In the genomic region with DNA sequence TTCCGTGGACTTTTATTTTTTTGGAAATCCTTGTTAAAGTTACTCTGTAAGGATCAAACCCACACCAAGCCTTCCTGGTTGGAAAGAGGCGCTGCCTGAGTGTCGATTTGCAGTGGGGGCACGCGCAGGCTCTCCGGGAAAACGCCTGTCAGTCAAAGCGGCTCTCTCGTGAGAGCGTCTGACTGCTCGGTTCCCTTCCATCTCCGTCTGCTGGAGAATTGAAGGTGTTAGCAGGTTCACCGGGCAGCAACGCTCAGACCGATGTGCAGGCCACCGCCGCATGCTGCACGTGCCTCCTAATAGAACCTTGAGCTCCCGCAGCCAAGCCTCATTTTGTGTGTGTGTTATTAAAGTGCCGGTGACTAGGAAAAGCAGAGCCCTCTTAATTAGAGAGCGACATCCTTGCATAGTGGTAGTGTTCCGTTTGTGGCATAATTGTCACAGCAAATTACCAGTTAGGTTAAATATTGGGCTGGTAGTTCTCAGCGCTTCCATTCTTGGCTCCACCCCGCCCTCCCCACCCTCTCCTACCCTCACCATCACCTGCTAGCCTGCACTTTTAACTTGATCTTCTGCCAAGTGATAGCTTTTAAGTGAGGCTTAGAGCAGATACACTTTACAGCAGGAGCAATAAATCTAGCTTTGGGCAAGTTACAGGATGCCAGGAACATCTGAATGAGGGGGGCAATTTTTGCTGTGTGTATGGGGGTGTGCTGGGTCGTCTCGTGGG, we compare ENCODE assay signal across 14 cellular contexts.
DNase-seq lines count a peak whose midpoint lies in the region; ATAC-seq and TF ChIP-seq lines count a peak whose summit lies in the region.
"Had no signal": no experiment of that assay in that cellular context is flagged by ENCODE, and none has a peak within 500 bp of the region (broad histone marks: within the 10 kb centered on the region; RNA-seq: fewer than 3 reads in every experiment).

No MANE protein-coding gene starts in this region.

- peak overlapping the region; percentile 91 for H3K4me2 ChIP-seq in neural progenitor cell

- H3K4me1 Mint-ChIP-seq in neural progenitor cell, result peaks cover 58% of the 10 kb centered on the region

- H3K79me2 ChIP-seq in neural progenitor cell (ENCODE audit: low read depth), result no peaks in the 10 kb centered on the region

- DNase-seq in HEK293T (ENCODE audit: extremely low spot score) (no peak), NCI-H2196 (lab: John Stamatoyannopoulos, UW; ENCODE audit: unreplicated experiment) (peak; percentile 21), astrocyte of the hippocampus (ENCODE audit: low read depth, low spot score) (peak; percentile 51), neural progenitor cell (ENCODE audit: low spot score) (peak; percentile 73), vagina (ENCODE audit: extremely low spot score in 2 of 2) (no peak)
- DNase-seq in activated CD4-positive, alpha-beta T cell treated with anti-CD3 and anti-CD28 coated beads for 4 hours, result no peak
- DNase-seq in stimulated activated CD4-positive, alpha-beta T cell treated with anti-CD3 and anti-CD28 coated beads, Interleukin-4, amount 100 ng/mL, for 1 hour, result no peak
- DNase-seq: brain microvascular endothelial cell, C1 segment of cervical spinal cord, H9, OCI-M1, uterus had no signal

- no peak overlapping the region for H3K27ac ChIP-seq in neural progenitor cell
- H3K27ac ChIP-seq in vagina, result no peak overlapping the region
- H3K27ac ChIP-seq: brain microvascular endothelial cell, uterus had no signal

- H4K20me1 ChIP-seq in neural progenitor cell (ENCODE audit: low read depth), result no peaks in the 10 kb centered on the region

- no peaks in the 10 kb centered on the region for H3K9me3 ChIP-seq in neural progenitor cell (ENCODE audit: low read depth)
- no peaks in the 10 kb centered on the region for H3K9me3 ChIP-seq in vagina
- H3K9me3 ChIP-seq: uterus had no signal

- TF ChIP-seq CTCF in neural progenitor cell (IDR thresholded peaks at IDR 0.05) (no peak), vagina (IDR thresholded peaks at IDR 0.05) (no peak)

- H3K36me3 ChIP-seq in neural progenitor cell (no peaks in the 10 kb centered on the region), vagina (no peaks in the 10 kb centered on the region)
- H3K36me3 ChIP-seq: brain microvascular endothelial cell, uterus had no signal

- H3K36me3 Mint-ChIP-seq in neural progenitor cell, result no peaks in the 10 kb centered on the region

- H3K27me3 ChIP-seq in neural progenitor cell, result peaks cover 56% of the 10 kb centered on the region
- no peaks in the 10 kb centered on the region for H3K27me3 ChIP-seq in vagina

- POLR2A ChIA-PET in HEK293T (lab: Yijun Ruan, JAX), result interaction anchor here (1.3 kb wide), 1 partner anchor 14 kb away, joined by 3 read pairs; no protein-coding TSS in a partner anchor

- H3K4me3 ChIP-seq in neural progenitor cell (no peak overlapping the region), vagina (no peak overlapping the region)
- H3K4me3 ChIP-seq: uterus had no signal

- TF ChIP-seq POLR2A in vagina (IDR thresholded peaks at IDR 0.05), result no peak

- peaks cover 71% of the 10 kb centered on the region for H3F3A ChIP-seq in neural progenitor cell (ENCODE audit: low read depth)

- peak overlapping the region; percentile 48 for H2AFZ ChIP-seq in neural progenitor cell (replicated peaks)

- CTCF ChIA-PET in HEK293T (lab: Yijun Ruan, JAX), result interaction anchor here (1.1 kb wide), 1 partner anchor 120 kb away, joined by 3 read pairs; a partner anchor contains a TSS

- no peak overlapping the region for H3K27ac Mint-ChIP-seq in neural progenitor cell
- H3K27ac Mint-ChIP-seq: H9 had no signal

- no peak for ATAC-seq in HG03378 (IDR thresholded peaks at IDR 0.05; ENCODE audit: unreplicated experiment)
- ATAC-seq: esophagus mucosa had no signal

- H3K27me3 Mint-ChIP-seq in neural progenitor cell (ENCODE audit: insufficient read depth, low read depth), result peaks cover 16% of the 10 kb centered on the region

- no peaks in the 10 kb centered on the region for H3K9me3 Mint-ChIP-seq in neural progenitor cell

- intact Hi-C loops in vagina (cut with DNase I), result no loop called here

- H3K9ac ChIP-seq in neural progenitor cell, result no peak overlapping the region

- peak overlapping the region; percentile 66 for H3K4me3 Mint-ChIP-seq in neural progenitor cell

- H3K4me1 ChIP-seq in neural progenitor cell, result peaks cover 61% of the 10 kb centered on the region
- peaks cover 15% of the 10 kb centered on the region for H3K4me1 ChIP-seq in vagina

TF ChIP-seq in HEK293T, 16 proteins besides CTCF, POLR2A, EP300 and RAD21:
- no peak for TF ChIP-seq SUZ12 (IDR thresholded peaks at IDR 0.05)
- TF ChIP-seq, protein P1, sequence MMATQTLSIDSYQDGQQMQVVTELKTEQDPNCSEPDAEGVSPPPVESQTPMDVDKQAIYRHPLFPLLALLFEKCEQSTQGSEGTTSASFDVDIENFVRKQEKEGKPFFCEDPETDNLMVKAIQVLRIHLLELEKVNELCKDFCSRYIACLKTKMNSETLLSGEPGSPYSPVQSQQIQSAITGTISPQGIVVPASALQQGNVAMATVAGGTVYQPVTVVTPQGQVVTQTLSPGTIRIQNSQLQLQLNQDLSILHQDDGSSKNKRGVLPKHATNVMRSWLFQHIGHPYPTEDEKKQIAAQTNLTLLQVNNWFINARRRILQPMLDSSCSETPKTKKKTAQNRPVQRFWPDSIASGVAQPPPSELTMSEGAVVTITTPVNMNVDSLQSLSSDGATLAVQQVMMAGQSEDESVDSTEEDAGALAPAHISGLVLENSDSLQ (IDR thresholded peaks at IDR 0.05), result peak; percentile 88
TF ChIP-seq in HEK293T: peak in this region for 1.

Comparison
In these comparisons a context has a peak if more than half of its experiments do, and no peak if none do; other contexts are left out.
1. DNase-seq: peak in NCI-H2196 (single experiment), astrocyte of the hippocampus (single experiment) and neural progenitor cell (single experiment); none in HEK293T (single experiment), vagina (0 of 2), activated CD4-positive, alpha-beta T cell treated with anti-CD3 and anti-CD28 coated beads for 4 hours (0 of 2) and stimulated activated CD4-positive, alpha-beta T cell treated with anti-CD3 and anti-CD28 coated beads, Interleukin-4, amount 100 ng/mL, for 1 hour (single experiment).